8 cellular contexts compared by ENCODE assay signal in genomic region chr4:56435748-56436442, GRCh38. TPM values are rescaled to one million over a fixed set of nuclear protein-coding genes. Genes with fewer than 3 reads are reported as not detected.
DNase-seq lines count a peak whose midpoint lies in the region; ATAC-seq lines count a peak whose summit lies in the region.

Gene PAICS (plus strand): TSS chr4:56436260. CDS start chr4:56436313, 53 bp downstream.

- intact Hi-C loops in activated T-helper 1 cell treated with anti-CD3 and anti-CD28 coated beads, Interleukin-12 subunit alpha, Interleukin-12 subunit beta, Interleukin-2, Interleukin-4 antibody, amounts not matched to agents 30 ng/mL and 10 ng/mL and 1 ng/mL, durations not matched to agents 14 hours and 24 hours and 36 hours (cut with micrococcal nuclease): loop anchor here (1.0 to 5.0 kb wide), 15 partner anchors 11 to 1089 kb away; partner anchors contain the start of genes AASDH, CEP135, EXOC1 and NOA1
- intact Hi-C loops in naive thymus-derived CD4-positive, alpha-beta T cell (cut with micrococcal nuclease): loop anchor here (1.0 to 5.0 kb wide), 18 partner anchors 11 to 1493 kb away; partner anchors contain the start of genes AASDH (in 2 of the 2), CEP135 (in 2 of the 2), EXOC1 (in 2 of the 2) and NOA1 (in 2 of the 2)

- POLR2A ChIA-PET in naive thymus-derived CD4-positive, alpha-beta T cell (lab: Charles Lee): interaction anchor here (0.6 to 4.5 kb wide), 32 partner anchors 9 to 1041 kb away, joined by 3 to 77 read pairs (median 4); partner anchors contain the start of genes AASDH, CEP135, EXOC1 and NOA1

- H3K4me1 ChIP-seq in Karpas-422 (ENCODE audit: low read length): peaks cover 56% of the 10 kb centered on the region
- peaks cover 12 to 15% of the 10 kb centered on the region in 2 donors for H3K4me1 ChIP-seq in naive thymus-derived CD4-positive, alpha-beta T cell (ENCODE audit: control insufficient read depth in 2 of 2, insufficient read depth in 2 of 2, low read length in 2 of 2)

- peaks cover 3% of the 10 kb centered on the region for H3K27me3 Mint-ChIP-seq in activated T-helper 1 cell treated with anti-CD3 and anti-CD28 coated beads, Interleukin-12 subunit alpha, Interleukin-12 subunit beta, Interleukin-2, Interleukin-4 antibody, amounts not matched to agents 30 ng/mL and 10 ng/mL and 1 ng/mL, durations not matched to agents 14 hours and 24 hours and 36 hours (ENCODE audit: insufficient read depth)
- H3K27me3 Mint-ChIP-seq in naive thymus-derived CD4-positive, alpha-beta T cell: no peaks in the 10 kb centered on the region
- no peaks in the 10 kb centered on the region for H3K27me3 Mint-ChIP-seq in stimulated activated naive B cell treated with anti-CD40 and anti-IgM and Interleukin-4, amounts not matched to agents 10 μg/mL and 1 μg/mL and 100 μg/mL, for 72 hours

- peaks cover 55% of the 10 kb centered on the region for H3K4me1 Mint-ChIP-seq in activated T-helper 1 cell treated with anti-CD3 and anti-CD28 coated beads, Interleukin-12 subunit alpha, Interleukin-12 subunit beta, Interleukin-2, Interleukin-4 antibody, amounts not matched to agents 30 ng/mL and 10 ng/mL and 1 ng/mL, durations not matched to agents 14 hours and 24 hours and 36 hours (ENCODE audit: low read depth)
- H3K4me1 Mint-ChIP-seq in naive thymus-derived CD4-positive, alpha-beta T cell: peaks cover 34 to 68% (median 51%) of the 10 kb centered on the region in 7 donors
- H3K4me1 Mint-ChIP-seq in stimulated activated naive B cell treated with anti-CD40 and anti-IgM and Interleukin-4, amounts not matched to agents 10 μg/mL and 1 μg/mL and 100 μg/mL, for 72 hours: peaks cover 19 to 35% of the 10 kb centered on the region in 2 donors

- peak within 1 kb of the TSS; percentile 94 for H3K4me3 Mint-ChIP-seq in activated T-helper 1 cell treated with anti-CD3 and anti-CD28 coated beads, Interleukin-12 subunit alpha, Interleukin-12 subunit beta, Interleukin-2, Interleukin-4 antibody, amounts not matched to agents 30 ng/mL and 10 ng/mL and 1 ng/mL, durations not matched to agents 14 hours and 24 hours and 36 hours
- peak within 1 kb of the TSS; percentile 81 to 99 (median 94) for H3K4me3 Mint-ChIP-seq in naive thymus-derived CD4-positive, alpha-beta T cell
- peak within 1 kb of the TSS; percentile 88 to 94 for H3K4me3 Mint-ChIP-seq in stimulated activated naive B cell treated with anti-CD40 and anti-IgM and Interleukin-4, amounts not matched to agents 10 μg/mL and 1 μg/mL and 100 μg/mL, for 72 hours

- no peaks in the 10 kb centered on the region for H3K9me3 Mint-ChIP-seq in activated T-helper 1 cell treated with anti-CD3 and anti-CD28 coated beads, Interleukin-12 subunit alpha, Interleukin-12 subunit beta, Interleukin-2, Interleukin-4 antibody, amounts not matched to agents 30 ng/mL and 10 ng/mL and 1 ng/mL, durations not matched to agents 14 hours and 24 hours and 36 hours
- peaks cover 0 to 5% (median 0%) of the 10 kb centered on the region in 11 donors for H3K9me3 Mint-ChIP-seq in naive thymus-derived CD4-positive, alpha-beta T cell
- no peaks in the 10 kb centered on the region for H3K9me3 Mint-ChIP-seq in stimulated activated naive B cell treated with anti-CD40 and anti-IgM and Interleukin-4, amounts not matched to agents 10 μg/mL and 1 μg/mL and 100 μg/mL, for 72 hours

- H3K27me3 ChIP-seq in Karpas-422 (ENCODE audit: low read length): no peaks in the 10 kb centered on the region
- H3K27me3 ChIP-seq in naive thymus-derived CD4-positive, alpha-beta T cell (ENCODE audit: control insufficient read depth in 2 of 2, insufficient read depth in 2 of 2, low read length in 2 of 2): no peaks in the 10 kb centered on the region

- H4K20me1 ChIP-seq in Karpas-422 (ENCODE audit: insufficient read depth, low read depth, low read length): peaks cover 22% of the 10 kb centered on the region

- H3K9ac ChIP-seq in Karpas-422 (ENCODE audit: low read length): peak within 1 kb of the TSS; percentile 96

- peak; percentile 94 for DNase-seq in DMS79 treated with DMSO at 0.1 percent for 48 hours (lab: John Stamatoyannopoulos, UW)
- DNase-seq in Karpas-422: peak; percentile 98
- DNase-seq in RKO (ENCODE audit: low spot score): peak; percentile 94
- DNase-seq in activated T-helper 1 cell treated with anti-CD3 and anti-CD28 coated beads, Interleukin-12 subunit alpha, Interleukin-12 subunit beta, Interleukin-2, Interleukin-4 antibody, amounts not matched to agents 30 ng/mL and 10 ng/mL and 1 ng/mL, durations not matched to agents 14 hours and 24 hours and 36 hours (ENCODE audit: low spot score): peak; percentile 97
- DNase-seq in fibroblast of gingiva (ENCODE audit: low read depth): peak; percentile 90
- DNase-seq in naive thymus-derived CD4-positive, alpha-beta T cell: peak; percentile 95 to 100 (median 100)
- DNase-seq in stimulated activated naive B cell treated with anti-CD40 and anti-IgM and Interleukin-4, amounts not matched to agents 10 μg/mL and 1 μg/mL and 100 μg/mL, for 72 hours: peak; percentile 96

- H3K9me2 ChIP-seq in Karpas-422 (replicated peaks; ENCODE audit: insufficient read depth, low read length): no peaks in the 10 kb centered on the region

- CTCF ChIA-PET in naive thymus-derived CD4-positive, alpha-beta T cell (lab: Charles Lee): interaction anchor here (0.9 to 2.3 kb wide), 13 partner anchors 8 to 543 kb away, joined by 3 to 15 read pairs (median 4); partner anchors contain the start of genes AASDH, POLR2B and REST

- H3K27ac Mint-ChIP-seq in activated T-helper 1 cell treated with anti-CD3 and anti-CD28 coated beads, Interleukin-12 subunit alpha, Interleukin-12 subunit beta, Interleukin-2, Interleukin-4 antibody, amounts not matched to agents 30 ng/mL and 10 ng/mL and 1 ng/mL, durations not matched to agents 14 hours and 24 hours and 36 hours: peak within 1 kb of the TSS; percentile 99
- peak within 1 kb of the TSS; percentile 78 to 98 (median 91) for H3K27ac Mint-ChIP-seq in naive thymus-derived CD4-positive, alpha-beta T cell
- H3K27ac Mint-ChIP-seq in stimulated activated naive B cell treated with anti-CD40 and anti-IgM and Interleukin-4, amounts not matched to agents 10 μg/mL and 1 μg/mL and 100 μg/mL, for 72 hours: peak within 1 kb of the TSS; percentile 99

- peak within 1 kb of the TSS; percentile 98 for H3K4me3 ChIP-seq in Karpas-422 (ENCODE audit: low read length)
- H3K4me3 ChIP-seq in naive thymus-derived CD4-positive, alpha-beta T cell (ENCODE audit: low read length): peak within 1 kb of the TSS; percentile 93

- H3K9me3 ChIP-seq in Karpas-422 (ENCODE audit: low read length): no peaks in the 10 kb centered on the region
- H3K9me3 ChIP-seq in naive thymus-derived CD4-positive, alpha-beta T cell (ENCODE audit: control insufficient read depth in 2 of 3, low read length in 3 of 3): no peaks in the 10 kb centered on the region

- H3K4me2 ChIP-seq in Karpas-422 (ENCODE audit: low read depth, low read length, poor library complexity, severe bottlenecking): peak within 1 kb of the TSS; percentile 95

- ATAC-seq in GM21825 (IDR thresholded peaks at IDR 0.05; ENCODE audit: unreplicated experiment): peak; percentile 68
- peak; percentile 82 for ATAC-seq in naive thymus-derived CD4-positive, alpha-beta T cell
- peak; percentile 74 to 77 for ATAC-seq in stimulated activated naive B cell treated with anti-CD40 and anti-IgM and Interleukin-4, amounts not matched to agents 10 μg/mL and 1 μg/mL and 100 μg/mL, for 72 hours (replicated peaks)

- H3K36me3 ChIP-seq in Karpas-422 (ENCODE audit: insufficient read depth, low read length): peaks cover 18% of the 10 kb centered on the region
- H3K36me3 ChIP-seq in naive thymus-derived CD4-positive, alpha-beta T cell (ENCODE audit: control insufficient read depth in 2 of 3, insufficient read depth in 3 of 3, low read length in 3 of 3): no peaks in the 10 kb centered on the region

- peak within 1 kb of the TSS; percentile 16; the same call in 1 of the 2 replicates for H2AFZ ChIP-seq in Karpas-422 (ENCODE audit: low read length)

- H3K79me2 ChIP-seq in Karpas-422 (ENCODE audit: low read length): peaks cover 92% of the 10 kb centered on the region

- peaks cover 28% of the 10 kb centered on the region for H3K36me3 Mint-ChIP-seq in activated T-helper 1 cell treated with anti-CD3 and anti-CD28 coated beads, Interleukin-12 subunit alpha, Interleukin-12 subunit beta, Interleukin-2, Interleukin-4 antibody, amounts not matched to agents 30 ng/mL and 10 ng/mL and 1 ng/mL, durations not matched to agents 14 hours and 24 hours and 36 hours (ENCODE audit: low read depth)
- H3K36me3 Mint-ChIP-seq in naive thymus-derived CD4-positive, alpha-beta T cell: peaks cover 0 to 8% (median 0%) of the 10 kb centered on the region in 5 donors
- H3K36me3 Mint-ChIP-seq in stimulated activated naive B cell treated with anti-CD40 and anti-IgM and Interleukin-4, amounts not matched to agents 10 μg/mL and 1 μg/mL and 100 μg/mL, for 72 hours: peaks cover 12 to 17% of the 10 kb centered on the region in 2 donors

- H3K27ac ChIP-seq in Karpas-422 (ENCODE audit: low read length): peak within 1 kb of the TSS; percentile 83
- peak within 1 kb of the TSS; percentile 59 for H3K27ac ChIP-seq in naive thymus-derived CD4-positive, alpha-beta T cell (ENCODE audit: low read depth, low read length)

RNA-seq across cellular contexts. Expression of gene PAICS, which starts in this region (rescaled TPM):
- 81.8 and 155 TPM in 2 replicates for total RNA-seq in Karpas-422 (2014; rRNA removed; shearing (Covaris generic); ENCODE audit: low replicate concordance)
- 305 and 306 TPM in 2 replicates for total RNA-seq in activated T-helper 1 cell treated with anti-CD3 and anti-CD28 coated beads, Interleukin-12 subunit alpha, Interleukin-12 subunit beta, Interleukin-2, Interleukin-4 antibody, amounts not matched to agents 30 ng/mL and 10 ng/mL and 1 ng/mL, durations not matched to agents 14 hours and 24 hours and 36 hours
- total RNA-seq in naive thymus-derived CD4-positive, alpha-beta T cell: 100 to 1,000 TPM in 1 of 5 experiments, 10 to 100 TPM in 4; 25.5 to 157 (median 26.8) TPM
- polyA plus RNA-seq in naive thymus-derived CD4-positive, alpha-beta T cell: 10 to 100 TPM; 36.8 to 48.0 TPM

Comparison
In these comparisons a context has a peak if more than half of its experiments do, and no peak if none do; other contexts are left out.
1. Peak in every context shown above with its lines: DNase-seq, ATAC-seq, H3K4me3 ChIP-seq and H3K27ac ChIP-seq.